In genomic region chr5:157540124-157540523, GRCh38 we compare ENCODE assay signal across 9 cellular contexts. TPM values are rescaled to one million over a fixed set of nuclear protein-coding genes. Genes with fewer than 3 reads are reported as not detected.
DNase-seq lines count a peak whose midpoint lies in the region; ATAC-seq and TF ChIP-seq lines count a peak whose summit lies in the region.
"Had no signal": no experiment of that assay in that cellular context is flagged by ENCODE, and none has a peak within 500 bp of the region (broad histone marks: within the 10 kb centered on the region; RNA-seq: fewer than 3 reads in every experiment).

No MANE protein-coding gene starts in this region.

- CTCF ChIA-PET in naive thymus-derived CD4-positive, alpha-beta T cell (lab: Charles Lee) = no interaction called here

- H3K9me3 ChIP-seq in sigmoid colon = no peaks in the 10 kb centered on the region
- H3K9me3 ChIP-seq in naive thymus-derived CD4-positive, alpha-beta T cell (ENCODE audit: control insufficient read depth in 2 of 3, low read length in 3 of 3) = no peaks in the 10 kb centered on the region
- H3K9me3 ChIP-seq: body of pancreas had no signal

- H3K4me1 ChIP-seq in sigmoid colon = peaks cover 0 to 96% (median 88%) of the 10 kb centered on the region in 4 donors
- peaks cover 14 to 57% of the 10 kb centered on the region in 2 donors for H3K4me1 ChIP-seq in naive thymus-derived CD4-positive, alpha-beta T cell (ENCODE audit: control insufficient read depth in 2 of 2, insufficient read depth in 2 of 2, low read length in 2 of 2)
- H3K4me1 ChIP-seq: body of pancreas had no signal

- peak; percentile 16 for ATAC-seq in GM18907 (IDR thresholded peaks at IDR 0.05; ENCODE audit: unreplicated experiment)
- ATAC-seq in HG03460 (IDR thresholded peaks at IDR 0.05; ENCODE audit: unreplicated experiment) = peak; percentile 22
- no peak for ATAC-seq in naive thymus-derived CD4-positive, alpha-beta T cell

- no peak overlapping the region for H3K4me3 Mint-ChIP-seq in chondrocyte (ENCODE audit: unreplicated experiment)
- peak overlapping the region in 1 of 10 donors; percentile 81 for H3K4me3 Mint-ChIP-seq in naive thymus-derived CD4-positive, alpha-beta T cell
- H3K4me3 Mint-ChIP-seq: neural crest cell had no signal

- TF ChIP-seq POLR2A in sigmoid colon (IDR thresholded peaks at IDR 0.05) = no peak

- H3K27me3 ChIP-seq in sigmoid colon = no peaks in the 10 kb centered on the region
- no peaks in the 10 kb centered on the region for H3K27me3 ChIP-seq in naive thymus-derived CD4-positive, alpha-beta T cell (ENCODE audit: control insufficient read depth in 2 of 2, insufficient read depth in 2 of 2, low read length in 2 of 2)
- H3K27me3 ChIP-seq: body of pancreas had no signal

- H3K27ac ChIP-seq in sigmoid colon = peak overlapping the region; percentile 79 to 95 (median 86)
- no peak overlapping the region for H3K27ac ChIP-seq in naive thymus-derived CD4-positive, alpha-beta T cell (ENCODE audit: low read depth, low read length)

- TF ChIP-seq CTCF in chondrocyte (IDR thresholded peaks at IDR 0.05) (no peak), sigmoid colon (IDR thresholded peaks at IDR 0.05) (no peak)

- H3K9me3 Mint-ChIP-seq in chondrocyte (ENCODE audit: low read depth) = no peaks in the 10 kb centered on the region
- H3K9me3 Mint-ChIP-seq in naive thymus-derived CD4-positive, alpha-beta T cell = no peaks in the 10 kb centered on the region
- H3K9me3 Mint-ChIP-seq: neural crest cell had no signal

- POLR2A ChIA-PET in naive thymus-derived CD4-positive, alpha-beta T cell (lab: Charles Lee) = no interaction called here

- H3K27ac Mint-ChIP-seq in chondrocyte (ENCODE audit: unreplicated experiment) = peak overlapping the region; percentile 89
- peak overlapping the region in 3 of 9 donors; percentile 18 to 99 (median 28) for H3K27ac Mint-ChIP-seq in naive thymus-derived CD4-positive, alpha-beta T cell

- no peak overlapping the region for H3K4me3 ChIP-seq in sigmoid colon
- H3K4me3 ChIP-seq in naive thymus-derived CD4-positive, alpha-beta T cell (ENCODE audit: low read length) = no peak overlapping the region
- H3K4me3 ChIP-seq: body of pancreas had no signal

- peaks cover 0 to 24% (median 14%) of the 10 kb centered on the region in 4 donors for H3K36me3 ChIP-seq in sigmoid colon
- no peaks in the 10 kb centered on the region for H3K36me3 ChIP-seq in naive thymus-derived CD4-positive, alpha-beta T cell (ENCODE audit: control insufficient read depth in 2 of 3, insufficient read depth in 3 of 3, low read length in 3 of 3)

- intact Hi-C loops in sigmoid colon (cut with DNase I) = no loop called here
- intact Hi-C loops in naive thymus-derived CD4-positive, alpha-beta T cell (cut with micrococcal nuclease) = loop anchor here (2.0 to 10.0 kb wide), 5 partner anchors 62 to 615 kb away; partner anchors contain the start of genes ITK (in 1 of the 2) and THG1L (in 1 of the 2)

- DNase-seq in chondrocyte (ENCODE audit: low spot score) (no peak), sigmoid colon (no peak), AG08396 (ENCODE audit: low spot score) (no peak), mucosa of gallbladder (ENCODE audit: low spot score) (no peak)
- no peak for DNase-seq in naive thymus-derived CD4-positive, alpha-beta T cell
- DNase-seq: body of pancreas had no signal

- peaks cover 64% of the 10 kb centered on the region for H3K4me1 Mint-ChIP-seq in chondrocyte (ENCODE audit: low read depth)
- peaks cover 12 to 92% (median 29%) of the 10 kb centered on the region in 7 donors for H3K4me1 Mint-ChIP-seq in naive thymus-derived CD4-positive, alpha-beta T cell

- H3K36me3 Mint-ChIP-seq in chondrocyte (ENCODE audit: low read depth) = peaks cover 12% of the 10 kb centered on the region
- peaks cover 0 to 63% (median 0%) of the 10 kb centered on the region in 5 donors for H3K36me3 Mint-ChIP-seq in naive thymus-derived CD4-positive, alpha-beta T cell

- no peaks in the 10 kb centered on the region for H3K27me3 Mint-ChIP-seq in chondrocyte (ENCODE audit: low read depth)
- H3K27me3 Mint-ChIP-seq in naive thymus-derived CD4-positive, alpha-beta T cell = no peaks in the 10 kb centered on the region

- no peak for TF ChIP-seq EP300 in sigmoid colon (IDR thresholded peaks at IDR 0.05)

- 84 to 86% methylated on average over 2 of the region's 2 CpGs for WGBS in sigmoid colon, 2 donors

RNA-seq across cellular contexts. Expression of gene ADAM19, which starts 35.5 kb away (rescaled TPM):
- 43.5 to 125 TPM (median 125 TPM) in 3 replicates for total RNA-seq in chondrocyte
- total RNA-seq in sigmoid colon = 10 to 100 TPM; 18.8 to 53.2 (median 35.0) TPM
- 10 to 100 TPM in 1 of 3 donors, 1 to 10 TPM in 2; 1.2 to 16.3 (median 1.2) TPM for polyA plus RNA-seq in sigmoid colon
- total RNA-seq in naive thymus-derived CD4-positive, alpha-beta T cell = 100 to 1,000 TPM in 1 of 5 experiments, 10 to 100 TPM in 1, 1 to 10 TPM in 1, under 1 TPM in 2; 0.81 to 410 (median 7.3) TPM
- polyA plus RNA-seq in naive thymus-derived CD4-positive, alpha-beta T cell = under 1 TPM; 0.10 to 0.11 TPM
- 22.1 TPM for total RNA-seq in mucosa of gallbladder
